Comparison of ENCODE assay signal across 23 cellular contexts in the genomic region with DNA sequence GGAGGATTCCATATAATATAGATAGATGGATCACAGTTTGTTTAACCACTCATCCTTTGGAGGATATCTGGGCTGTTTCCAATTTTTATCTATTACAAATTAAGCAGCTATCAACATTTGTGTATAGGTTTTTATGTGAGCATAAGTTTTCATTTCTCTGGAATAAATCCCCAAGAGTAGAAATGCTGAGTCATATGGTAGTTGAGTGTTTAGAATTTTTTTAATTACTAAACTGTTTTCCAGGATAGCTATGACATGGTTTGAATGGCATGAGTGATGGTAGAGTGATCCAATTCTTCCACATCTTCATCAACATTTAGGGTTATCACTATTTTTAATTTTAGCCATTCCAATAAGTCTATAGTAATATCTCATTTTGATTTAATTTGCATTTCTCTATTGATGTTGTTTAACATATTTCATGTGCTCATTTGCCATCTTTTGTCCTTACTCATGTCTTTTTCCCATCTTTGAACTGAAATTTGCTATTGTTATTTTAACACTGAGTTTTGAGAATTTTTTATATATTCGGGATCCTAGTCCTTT. TPM values are rescaled to one million over a fixed set of nuclear protein-coding genes. Genes with fewer than 3 reads are reported as not detected.
DNase-seq lines count a peak whose midpoint lies in the region; ATAC-seq, FAIRE-seq and TF ChIP-seq lines count a peak whose summit lies in the region.
"Had no signal": no experiment of that assay in that cellular context is flagged by ENCODE, and none has a peak within 500 bp of the region (broad histone marks: within the 10 kb centered on the region; RNA-seq: fewer than 3 reads in every experiment).

No MANE protein-coding gene starts in this region.

- H3K4ac ChIP-seq in IMR-90 (ENCODE audit: low read depth, low read length): no peak overlapping the region

- H3K36me3 Mint-ChIP-seq in CD8-positive, alpha-beta memory T cell: peaks cover 0 to 6% (median 0%) of the 10 kb centered on the region in 3 donors

- no peak for TF ChIP-seq POLR2A in A549 (IDR thresholded peaks at IDR 0.05; ENCODE audit: low read length)
- TF ChIP-seq POLR2A in IMR-90 (IDR thresholded peaks at IDR 0.05; ENCODE audit: low read depth, low read length): no peak
- no peak for TF ChIP-seq POLR2A in heart left ventricle (IDR thresholded peaks at IDR 0.05)

- intact Hi-C loops in IMR-90 (cut with micrococcal nuclease) (no loop called here), heart left ventricle (cut with DNase I) (no loop called here)

- H3K4me2 ChIP-seq in A549: peak overlapping the region; percentile 6; the same call in 1 of the 3 replicates
- H3K4me2 ChIP-seq in IMR-90 (ENCODE audit: low read depth, low read length): no peak overlapping the region
- H3K4me2 ChIP-seq: SK-N-SH had no signal

- DNase-seq in A549 (ENCODE audit: low read depth in 1 of 2, low spot score in 1 of 2) (no peak), IMR-90 (no peak), cardiac fibroblast (ENCODE audit: low read depth in 2 of 2) (peak; percentile 52 to 73), fibroblast of villous mesenchyme (ENCODE audit: low read depth) (peak; percentile 11), T-helper 2 cell (no peak), heart left ventricle (no peak)
- no peak for DNase-seq in CD8-positive, alpha-beta memory T cell
- DNase-seq: Caco-2, DMS53, GF-D8, NCI-H1105, NCI-H187, NCI-H2171, NCI-H510A, NCI-H82, SK-N-SH had no signal

- TF ChIP-seq CTCF in A549 (IDR thresholded peaks at IDR 0.05): no peak
- TF ChIP-seq CTCF in IMR-90 (conservative IDR thresholded peaks at IDR 0.05; ENCODE audit: low read depth, low read length): no peak
- no peak for TF ChIP-seq CTCF in cardiac fibroblast (IDR thresholded peaks at IDR 0.05; ENCODE audit: low read depth, low read length)
- TF ChIP-seq CTCF in fibroblast of villous mesenchyme (IDR thresholded peaks at IDR 0.05; ENCODE audit: insufficient read depth, low read depth, low read length): no peak
- TF ChIP-seq CTCF in heart left ventricle (IDR thresholded peaks at IDR 0.05): no peak

- no peak overlapping the region for H2BK20ac ChIP-seq in IMR-90 (ENCODE audit: low read depth, low read length)

- H3K9me3 Mint-ChIP-seq in CD8-positive, alpha-beta memory T cell: no peaks in the 10 kb centered on the region

- no peak for TF ChIP-seq EP300 in A549 (IDR thresholded peaks at IDR 0.05)

- no peaks in the 10 kb centered on the region for H3K9me3 ChIP-seq in A549
- no peaks in the 10 kb centered on the region for H3K9me3 ChIP-seq in IMR-90 (ENCODE audit: control insufficient read depth, insufficient read depth, low read length)
- peaks cover 0 to 2% (median 0%) of the 10 kb centered on the region in 12 donors for H3K9me3 ChIP-seq in heart left ventricle
- no peaks in the 10 kb centered on the region for H3K9me3 ChIP-seq in CD8-positive, alpha-beta memory T cell (ENCODE audit: low read length)
- H3K9me3 ChIP-seq: Caco-2, SK-N-SH had no signal

- H3K18ac ChIP-seq in IMR-90 (ENCODE audit: low read depth, low read length): no peak overlapping the region

- peaks cover 6 to 9% of the 10 kb centered on the region in 2 donors for H3K27me3 Mint-ChIP-seq in CD8-positive, alpha-beta memory T cell
- H3K27me3 Mint-ChIP-seq: IgD-negative memory B cell had no signal

- H4K20me1 ChIP-seq in IMR-90 (ENCODE audit: insufficient read depth, low read length): no peaks in the 10 kb centered on the region

- H2AK5ac ChIP-seq in IMR-90 (ENCODE audit: low read depth, low read length): no peak overlapping the region

- H4K91ac ChIP-seq in IMR-90 (ENCODE audit: insufficient read depth, low read depth, low read length): no peak overlapping the region

- H3K56ac ChIP-seq in IMR-90 (ENCODE audit: extremely low read depth, insufficient read depth, low read length): no peak overlapping the region

- H3K79me1 ChIP-seq in IMR-90 (ENCODE audit: low read depth in 1 of 2, low read length in 2 of 2): no peaks in the 10 kb centered on the region

- H4K5ac ChIP-seq in IMR-90 (ENCODE audit: low read depth, low read length): no peak overlapping the region

- in situ Hi-C loops in IMR-90 (cut with MboI; ENCODE audit: low sequenced_read_pairs): no loop called here

- dilution Hi-C loops in IMR-90 (cut with HindIII; ENCODE audit: low sequenced_read_pairs, unreplicated experiment): no loop called here

- no peak overlapping the region for H3K4me3 Mint-ChIP-seq in CD8-positive, alpha-beta memory T cell
- H3K4me3 Mint-ChIP-seq: IgD-negative memory B cell had no signal

- H2BK5ac ChIP-seq in IMR-90 (ENCODE audit: low read depth, low read length, poor library complexity, severe bottlenecking): no peak overlapping the region

- H3K23ac ChIP-seq in IMR-90 (ENCODE audit: low read depth, low read length): no peak overlapping the region

- no peak overlapping the region for H3K4me3 ChIP-seq in A549
- no peak overlapping the region for H3K4me3 ChIP-seq in IMR-90 (ENCODE audit: insufficient read depth, low read depth, low read length)
- no peak overlapping the region for H3K4me3 ChIP-seq in cardiac fibroblast (replicated peaks in 1 of 2; ENCODE audit: low read depth in 2 of 2, low read length in 2 of 2)
- no peak overlapping the region for H3K4me3 ChIP-seq in fibroblast of villous mesenchyme (ENCODE audit: low read depth, low read length)
- H3K4me3 ChIP-seq in heart left ventricle: no peak overlapping the region
- H3K4me3 ChIP-seq in CD8-positive, alpha-beta memory T cell (ENCODE audit: low read length): no peak overlapping the region

- CTCF ChIA-PET in A549 (lab: Yijun Ruan, JAX): no interaction called here
- CTCF ChIA-PET in IMR-90 (lab: Yijun Ruan, JAX): interaction anchor here (1.3 kb wide), 1 partner anchor 16 kb away, joined by 3 read pairs; no protein-coding TSS in a partner anchor
- CTCF ChIA-PET in CD8-positive, alpha-beta memory T cell (lab: Charles Lee): no interaction called here

- no peaks in the 10 kb centered on the region for H3K9me1 ChIP-seq in IMR-90 (ENCODE audit: insufficient read depth, low read length)

- FAIRE-seq in A549 (lab: Jason Lieb, UNC): no peak

- no peak overlapping the region for H3K27ac Mint-ChIP-seq in CD8-positive, alpha-beta memory T cell
- H3K27ac Mint-ChIP-seq: IgD-negative memory B cell had no signal

- H4K8ac ChIP-seq in IMR-90 (ENCODE audit: low read depth in 2 of 2, low read length in 2 of 2): no peak overlapping the region

- POLR2A ChIA-PET in A549 (lab: Yijun Ruan, JAX) (no interaction called here), IMR-90 (lab: Charles Lee; ENCODE audit: unreplicated experiment) (no interaction called here)
- POLR2A ChIA-PET in CD8-positive, alpha-beta memory T cell (lab: Charles Lee): no interaction called here

- H3K4me1 ChIP-seq in A549 (peaks cover 8% of the 10 kb centered on the region; the same call in 2 of the 3 replicates), IMR-90 (ENCODE audit: control insufficient read depth, insufficient read depth, low read length) (no peaks in the 10 kb centered on the region), heart left ventricle (peaks cover 0 to 15% (median 0%) of the 10 kb centered on the region in 12 donors)
- H3K4me1 ChIP-seq in CD8-positive, alpha-beta memory T cell (ENCODE audit: insufficient read depth, low read length): no peaks in the 10 kb centered on the region

- H2BK120ac ChIP-seq in IMR-90 (ENCODE audit: low read depth, low read length): no peak overlapping the region

- H2BK15ac ChIP-seq in IMR-90 (ENCODE audit: low read depth, low read length): no peak overlapping the region

- no TSS peak for BruUV-seq in IMR-90 (replicated peaks; lab: Mats Ljungman, UMichigan)

- no peaks in the 10 kb centered on the region for H3K36me3 ChIP-seq in IMR-90 (ENCODE audit: control insufficient read depth, insufficient read depth, low read length)
- no peaks in the 10 kb centered on the region for H3K36me3 ChIP-seq in heart left ventricle
- no peaks in the 10 kb centered on the region for H3K36me3 ChIP-seq in CD8-positive, alpha-beta memory T cell (ENCODE audit: insufficient read depth, low read length)

- H3K27me3 ChIP-seq in IMR-90 (ENCODE audit: control insufficient read depth, insufficient read depth, low read length) (no peaks in the 10 kb centered on the region), heart left ventricle (no peaks in the 10 kb centered on the region)
- H3K27me3 ChIP-seq in CD8-positive, alpha-beta memory T cell (ENCODE audit: insufficient read depth, low read length, poor library complexity, severe bottlenecking): no peaks in the 10 kb centered on the region

- WGBS in A549 (ENCODE audit: missing lambda C conversion rate): 67% methylated on average over 1 of the region's 1 CpG
- WGBS in IMR-90 (ENCODE audit: extremely low coverage in 2 of 2, insufficient read length in 1 of 2), 2 experiments: no CpG with 5 or more reads among the region's 1 CpG
- 86 to 92% (median 88%) methylated on average over 1 of the region's 1 CpG for WGBS in heart left ventricle, 4 donors

- H2AK9ac ChIP-seq in IMR-90 (replicated peaks; ENCODE audit: low read depth, low read length, poor library complexity): no peak overlapping the region

- no peak overlapping the region for H3K14ac ChIP-seq in IMR-90 (replicated peaks; ENCODE audit: low read depth, low read length)

- no peak overlapping the region for H2AFZ ChIP-seq in IMR-90 (replicated peaks; ENCODE audit: low read length, poor library complexity)

- TF ChIP-seq RAD21 in A549 (conservative IDR thresholded peaks at IDR 0.05 in 1 of 2, IDR thresholded peaks at IDR 0.05 in 1 of 2): no peak
- TF ChIP-seq RAD21 in IMR-90 (IDR thresholded peaks at IDR 0.05; ENCODE audit: low read length): no peak

- H3K9ac ChIP-seq in IMR-90 (ENCODE audit: low read depth, low read length): no peak overlapping the region
- H3K9ac ChIP-seq: SK-N-SH had no signal

- ATAC-seq in A549 (no peak), IMR-90 (ENCODE audit: low read depth) (0 out of 2 replicates have a peak, but pooled peaks have one; percentile 29), heart left ventricle (no peak), HG03432 (IDR thresholded peaks at IDR 0.05; ENCODE audit: unreplicated experiment) (no peak)
- ATAC-seq: Panc1, Right ventricle myocardium inferior had no signal

- H3K27ac ChIP-seq in A549 (no peak overlapping the region), IMR-90 (ENCODE audit: insufficient read depth, low read length) (no peak overlapping the region), heart left ventricle (no peak overlapping the region)
- H3K27ac ChIP-seq in CD8-positive, alpha-beta memory T cell (ENCODE audit: low read depth, low read length): no peak overlapping the region
- H3K27ac ChIP-seq: 22Rv1, C4-2B had no signal

- no peaks in the 10 kb centered on the region for H3K4me1 Mint-ChIP-seq in CD8-positive, alpha-beta memory T cell
- H3K4me1 Mint-ChIP-seq: IgD-negative memory B cell had no signal

RNA-seq across cellular contexts. Expression of a gene that starts 31.4 kb away (rescaled TPM):
- polyA plus RNA-seq in A549 (2011; rRNA removed) (0.01 TPM in 1 of 2 replicates, not detected in the other), A549 (2017; fragmentation: RNase III; extraction: RNeasy Plus Mini Kit Qiagen cat#74134 plus additional on column Dnase treatment) (0.01 to 0.03 TPM in 2 of 3 replicates, not detected in the other), IMR-90 (2012; rRNA removed) (not detected in 2 replicates), heart left ventricle (under 1 TPM in 1 of 2 donors, not detected in 1; 0.10 TPM)
- polyA plus RNA-seq in A549 (2012; cell fraction: cytosol; rRNA removed): not detected in 2 replicates
- polyA plus RNA-seq in A549 (2012; cell fraction: nucleus; rRNA removed): not detected in 2 replicates
- not detected in 2 replicates for polyA minus RNA-seq in A549 (2011; rRNA and poly(A)+ RNA removed)
- total RNA-seq in IMR-90 (2012; rRNA removed) (not detected in 2 replicates), fibroblast of villous mesenchyme (under 0.01 TPM in 1 of 2 replicates, not detected in the other), heart left ventricle (under 1 TPM in 4 of 9 donors, not detected in 5; 0.05 to 0.09 (median 0.09) TPM)
- polyA plus RNA-seq in IMR-90 (2012; cell fraction: cytosol; rRNA removed): not detected in 2 replicates
- not detected in 2 replicates for polyA plus RNA-seq in IMR-90 (2012; cell fraction: nucleus; rRNA removed; ENCODE audit: low replicate concordance)
- not detected for total RNA-seq in CD8-positive, alpha-beta memory T cell
- polyA plus RNA-seq in CD8-positive, alpha-beta memory T cell: not detected
- total RNA-seq: Caco-2, H4 had no signal
- polyA plus RNA-seq: IgD-negative memory B cell, SK-N-SH had no signal

Comparison
In these comparisons a context has a peak if more than half of its experiments do, and no peak if none do; other contexts are left out.
1. DNase-seq: peak in cardiac fibroblast (2 of 2) and fibroblast of villous mesenchyme (single experiment); none in A549 (0 of 2), IMR-90 (single experiment), T-helper 2 cell (0 of 5), heart left ventricle (0 of 5) and CD8-positive, alpha-beta memory T cell (0 of 5).